Comparison of ENCODE assay signal across 10 cellular contexts in the genomic region with DNA sequence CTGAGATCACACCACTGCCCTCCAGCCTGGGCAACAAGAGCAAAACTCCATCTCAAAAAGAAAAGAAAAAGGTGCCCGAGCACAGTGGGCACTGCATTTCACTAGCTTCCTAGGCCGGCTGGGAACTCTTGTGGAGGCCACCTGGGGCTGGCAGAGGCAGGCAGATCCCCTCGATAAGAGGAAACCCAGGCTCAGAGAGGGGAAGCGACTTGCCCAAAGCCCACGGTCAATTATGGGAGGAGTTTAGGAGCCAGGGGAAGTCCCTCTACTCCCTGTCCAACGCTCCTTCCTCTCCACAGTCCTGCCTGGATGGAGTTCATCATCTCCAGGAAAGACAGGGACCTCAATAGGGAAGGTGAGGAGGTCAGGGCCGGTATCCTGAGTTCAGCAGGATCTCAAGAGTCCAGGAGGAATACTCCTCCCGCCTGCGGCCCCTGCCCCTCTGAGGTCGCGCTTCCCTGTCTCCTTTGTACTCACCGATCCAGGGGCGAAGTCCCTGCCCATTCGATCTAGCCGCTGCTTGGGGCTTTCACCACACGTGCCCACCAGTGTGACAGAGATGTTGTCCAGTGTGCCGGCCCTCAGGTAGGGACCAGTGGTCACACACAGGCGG. TPM values are rescaled to one million over a fixed set of nuclear protein-coding genes. Genes with fewer than 3 reads are reported as not detected.
A peak's percentile ranks its signal among the peaks of the same experiment; 100 is the strongest.
DNase-seq lines count a peak whose midpoint lies in the region; ATAC-seq, FAIRE-seq and TF ChIP-seq lines count a peak whose summit lies in the region.
"Had no signal": no experiment of that assay in that cellular context is flagged by ENCODE, and none has a peak within 500 bp of the region (broad histone marks: within the 10 kb centered on the region; RNA-seq: fewer than 3 reads in every experiment).

No MANE protein-coding gene starts in this region.

- H3K4me1 Mint-ChIP-seq in activated T-cell treated with anti-CD3 and anti-CD28 coated beads, Interleukin-2, amount 50 U/mL, for 72 hours (ENCODE audit: low read depth) = peaks cover 35% of the 10 kb centered on the region
- H3K4me1 Mint-ChIP-seq in activated T-helper 17 cell treated with anti-CD3 and anti-CD28 coated beads, Interleukin-2, amount 50 U/mL, for 72 hours = peaks cover 33% of the 10 kb centered on the region

- H3K4me3 Mint-ChIP-seq in activated T-cell treated with anti-CD3 and anti-CD28 coated beads, Interleukin-2, amount 50 U/mL, for 72 hours = peak overlapping the region; percentile 83 to 88
- peak overlapping the region; percentile 95 for H3K4me3 Mint-ChIP-seq in activated T-helper 17 cell treated with anti-CD3 and anti-CD28 coated beads, Interleukin-2, amount 50 U/mL, for 72 hours

- no peak for DNase-seq in activated T-cell treated with anti-CD3 and anti-CD28 coated beads, Interleukin-2, amount 50 U/mL, for 72 hours
- no peak for DNase-seq in activated T-cell treated with anti-CD3 and anti-CD28 coated beads, Interleukin-2, amount 50 U/mL, for 1 hour
- DNase-seq in keratinocyte (ENCODE audit: low read depth, low spot score) = no peak
- DNase-seq in tibial artery = no peak
- no peak for DNase-seq in effector CD8-positive, alpha-beta T cell (lab: John Stamatoyannopoulos, UW)
- no peak for DNase-seq in kidney

- H3K27ac Mint-ChIP-seq in activated T-cell treated with anti-CD3 and anti-CD28 coated beads, Interleukin-2, amount 50 U/mL, for 72 hours = no peak overlapping the region
- H3K27ac Mint-ChIP-seq in activated T-helper 17 cell treated with anti-CD3 and anti-CD28 coated beads, Interleukin-2, amount 50 U/mL, for 72 hours = peak overlapping the region; percentile 100

- intact Hi-C loops in tibial artery (cut with DNase I; ENCODE audit: low total_unique reads) = loop anchor here (10.0 kb wide), 1 partner anchor 187 kb away; no protein-coding TSS in a partner anchor
- intact Hi-C loops in kidney (cut with DNase I) = no loop called here

- peaks cover 2% of the 10 kb centered on the region for H4K20me1 ChIP-seq in keratinocyte (ENCODE audit: control insufficient read depth, extremely low read depth, insufficient read depth, low read length)

- H3K36me3 ChIP-seq in keratinocyte (ENCODE audit: control insufficient read depth in 2 of 2, extremely low read depth in 1 of 2, insufficient read depth in 2 of 2, low read length in 2 of 2) (no peaks in the 10 kb centered on the region), tibial artery (no peaks in the 10 kb centered on the region), kidney (ENCODE audit: control insufficient read depth in 1 of 2, insufficient read depth in 2 of 2, low read length in 2 of 2) (no peaks in the 10 kb centered on the region)

- no peaks in the 10 kb centered on the region for H3K79me2 ChIP-seq in keratinocyte (ENCODE audit: control insufficient read depth, insufficient read depth, low read length)

- H3K9ac ChIP-seq in keratinocyte (ENCODE audit: control insufficient read depth, extremely low read depth, insufficient read depth, low read length) (peak overlapping the region; percentile 96), kidney (ENCODE audit: low read length in 2 of 2) (no peak overlapping the region)

- TF ChIP-seq POLR2A in GM18505 (IDR thresholded peaks at IDR 0.05; ENCODE audit: borderline replicate concordance, extremely low read depth, insufficient read depth, insufficient read length) = no peak

- H3K27me3 ChIP-seq in keratinocyte (ENCODE audit: control insufficient read depth, extremely low read depth, insufficient read depth, low read length) = no peaks in the 10 kb centered on the region
- peaks cover 0 to 50% of the 10 kb centered on the region in 2 donors for H3K27me3 ChIP-seq in tibial artery

- H3K4me3 ChIP-seq in keratinocyte (ENCODE audit: control insufficient read depth in 2 of 3, extremely low read depth in 1 of 3, insufficient read depth in 2 of 3, low read depth in 1 of 3, low read length in 3 of 3) (peak overlapping the region; percentile 39 to 84 (median 76)), tibial artery (peak overlapping the region; percentile 51 to 70), kidney (ENCODE audit: low read length in 2 of 2) (peak overlapping the region in 1 of 2 donors; percentile 74)

- no peak for ATAC-seq in activated T-cell treated with anti-CD3 and anti-CD28 coated beads, Interleukin-2, amount 50 U/mL, for 72 hours (replicated peaks in 1 of 2)
- ATAC-seq in activated T-helper 17 cell treated with anti-CD3 and anti-CD28 coated beads, Interleukin-2, amount 50 U/mL, for 72 hours (replicated peaks) = no peak
- ATAC-seq in GM18505 (IDR thresholded peaks at IDR 0.05; ENCODE audit: unreplicated experiment) = no peak

- no peaks in the 10 kb centered on the region for H3K9me3 Mint-ChIP-seq in activated T-cell treated with anti-CD3 and anti-CD28 coated beads, Interleukin-2, amount 50 U/mL, for 72 hours
- no peaks in the 10 kb centered on the region for H3K9me3 Mint-ChIP-seq in activated T-helper 17 cell treated with anti-CD3 and anti-CD28 coated beads, Interleukin-2, amount 50 U/mL, for 72 hours

- dilution Hi-C loops in keratinocyte (cut with MboI; ENCODE audit: extremely low pct_ligation_motif_present, low sequenced_read_pairs) = no loop called here

- H3K9me3 ChIP-seq in keratinocyte (ENCODE audit: control insufficient read depth, low read depth, low read length) (no peaks in the 10 kb centered on the region), tibial artery (no peaks in the 10 kb centered on the region), kidney (ENCODE audit: control insufficient read depth in 1 of 2, low read length in 2 of 2) (no peaks in the 10 kb centered on the region)

- H3K27ac ChIP-seq in keratinocyte (ENCODE audit: control insufficient read depth, insufficient read depth, low read length) (peak overlapping the region; percentile 99), tibial artery (no peak overlapping the region), kidney (ENCODE audit: low read depth in 2 of 2, low read length in 2 of 2) (no peak overlapping the region)

- FAIRE-seq in keratinocyte (lab: Jason Lieb, UNC) (peak; percentile 59), kidney (lab: Jason Lieb, UNC) (no peak)
- FAIRE-seq: frontal cortex had no signal

- H3K9me1 ChIP-seq in keratinocyte (ENCODE audit: control insufficient read depth, extremely low read depth, insufficient read depth, low read length) = no peaks in the 10 kb centered on the region

- H3K4me1 ChIP-seq in keratinocyte (ENCODE audit: control insufficient read depth, extremely low read depth, insufficient read depth, low read length) (peaks cover 21% of the 10 kb centered on the region), tibial artery (peaks cover 0 to 44% (median 39%) of the 10 kb centered on the region in 4 donors), kidney (ENCODE audit: control insufficient read depth in 1 of 2, insufficient read depth in 1 of 2, low read depth in 1 of 2, low read length in 2 of 2) (peaks cover 13 to 21% of the 10 kb centered on the region in 2 donors)

- H3K36me3 Mint-ChIP-seq in activated T-cell treated with anti-CD3 and anti-CD28 coated beads, Interleukin-2, amount 50 U/mL, for 72 hours (ENCODE audit: insufficient read depth in 2 of 2) = peaks cover 0 to 7% of the 10 kb centered on the region in 2 donors
- peaks cover 30% of the 10 kb centered on the region for H3K36me3 Mint-ChIP-seq in activated T-helper 17 cell treated with anti-CD3 and anti-CD28 coated beads, Interleukin-2, amount 50 U/mL, for 72 hours (ENCODE audit: low read depth)

- TF ChIP-seq CTCF in keratinocyte (optimal IDR thresholded peaks at IDR 0.05 in 1 of 3, IDR thresholded peaks at IDR 0.05 in 1 of 3, conservative IDR thresholded peaks at IDR 0.05 in 1 of 3; ENCODE audit: extremely low read depth in 1 of 3, insufficient read depth in 2 of 3, low read length in 3 of 3) (no peak), tibial artery (IDR thresholded peaks at IDR 0.05) (no peak), kidney (IDR thresholded peaks at IDR 0.05; ENCODE audit: borderline replicate concordance, extremely low read depth, insufficient read depth) (no peak)

- peaks cover 56% of the 10 kb centered on the region for H3K27me3 Mint-ChIP-seq in activated T-cell treated with anti-CD3 and anti-CD28 coated beads, Interleukin-2, amount 50 U/mL, for 72 hours (ENCODE audit: low read depth)
- H3K27me3 Mint-ChIP-seq in activated T-helper 17 cell treated with anti-CD3 and anti-CD28 coated beads, Interleukin-2, amount 50 U/mL, for 72 hours = peaks cover 29% of the 10 kb centered on the region

- peak overlapping the region; percentile 98 for H3K4me2 ChIP-seq in keratinocyte (ENCODE audit: control insufficient read depth, extremely low read depth, insufficient read depth, low read depth, low read length)

- H2AFZ ChIP-seq in keratinocyte (ENCODE audit: control insufficient read depth, low read length) = peak overlapping the region; percentile 90

RNA-seq across cellular contexts. Expression of a gene that starts 0.8 kb away (rescaled TPM):
- not detected for total RNA-seq in activated T-cell treated with anti-CD3 and anti-CD28 coated beads, Interleukin-2, amount 50 U/mL, for 72 hours
- 1 to 10 TPM in 1 of 2 donors, under 1 TPM in 1; 0.13 to 1.3 TPM for total RNA-seq in activated T-helper 17 cell treated with anti-CD3 and anti-CD28 coated beads, Interleukin-2, amount 50 U/mL, for 72 hours
- polyA plus RNA-seq in keratinocyte = 2.0 to 4.6 TPM (median 2.7 TPM) in 3 replicates
- 19.2 TPM for polyA plus RNA-seq in keratinocyte (2011; ENCODE audit: low read depth)
- polyA plus RNA-seq in keratinocyte (2011; cell fraction: cytosol; rRNA removed) = 2.9 and 3.2 TPM in 2 replicates
- polyA plus RNA-seq in keratinocyte (2011; cell fraction: nucleus; rRNA removed) = 7.7 and 9.8 TPM in 2 replicates
- polyA plus RNA-seq in keratinocyte (2012; ENCODE audit: low replicate concordance) = 4.2 and 50.4 TPM in 2 replicates
- polyA minus RNA-seq in keratinocyte = 2.1 to 5.5 TPM (median 2.3 TPM) in 3 replicates
- 1.2 TPM for polyA minus RNA-seq in keratinocyte (2011; cell fraction: cytosol; rRNA and poly(A)+ RNA removed)
- polyA minus RNA-seq in keratinocyte (2011; cell fraction: nucleus; rRNA and poly(A)+ RNA removed) = 2.6 and 2.9 TPM in 2 replicates
- total RNA-seq in kidney = not detected
- polyA plus RNA-seq in kidney (ENCODE audit: insufficient read depth, low read depth, low replicate concordance) = not detected

RNA-seq across cellular contexts. Expression of a gene that starts 6.4 kb away (rescaled TPM):
- total RNA-seq in activated T-cell treated with anti-CD3 and anti-CD28 coated beads, Interleukin-2, amount 50 U/mL, for 72 hours = 1 to 10 TPM; 1.5 to 4.3 TPM
- total RNA-seq in activated T-helper 17 cell treated with anti-CD3 and anti-CD28 coated beads, Interleukin-2, amount 50 U/mL, for 72 hours = 10 to 100 TPM in 1 of 2 donors, 1 to 10 TPM in 1; 2.9 to 10.0 TPM
- polyA plus RNA-seq in keratinocyte = 0.05 to 0.33 TPM (median 0.16 TPM) in 3 replicates
- 0.60 TPM for polyA plus RNA-seq in keratinocyte (2011; ENCODE audit: low read depth)
- polyA plus RNA-seq in keratinocyte (2011; cell fraction: cytosol; rRNA removed) = 0.97 TPM in 1 of 2 replicates, not detected in the other
- polyA plus RNA-seq in keratinocyte (2011; cell fraction: nucleus; rRNA removed) = 0.42 and 1.5 TPM in 2 replicates
- polyA plus RNA-seq in keratinocyte (2012; ENCODE audit: low replicate concordance) = 0.81 and 1.1 TPM in 2 replicates
- polyA minus RNA-seq in keratinocyte = not detected in 3 replicates
- 4.2 TPM for polyA minus RNA-seq in keratinocyte (2011; cell fraction: cytosol; rRNA and poly(A)+ RNA removed)
- polyA minus RNA-seq in keratinocyte (2011; cell fraction: nucleus; rRNA and poly(A)+ RNA removed) = 1.1 TPM in 1 of 2 replicates, not detected in the other
- total RNA-seq in kidney = 0.25 TPM
- not detected for polyA plus RNA-seq in kidney (ENCODE audit: insufficient read depth, low read depth, low replicate concordance)
- total RNA-seq: ureter had no signal

RNA-seq across cellular contexts. Expression of a gene that starts 30.0 kb away (rescaled TPM):
- total RNA-seq in activated T-cell treated with anti-CD3 and anti-CD28 coated beads, Interleukin-2, amount 50 U/mL, for 72 hours = 1 to 10 TPM; 1.3 to 4.1 TPM
- 1 to 10 TPM; 1.1 to 6.2 TPM for total RNA-seq in activated T-helper 17 cell treated with anti-CD3 and anti-CD28 coated beads, Interleukin-2, amount 50 U/mL, for 72 hours
- polyA plus RNA-seq in keratinocyte (0.43 to 0.75 TPM (median 0.47 TPM) in 3 replicates), kidney (ENCODE audit: insufficient read depth, low read depth, low replicate concordance) (not detected)
- 98.5 TPM for polyA plus RNA-seq in keratinocyte (2011; ENCODE audit: low read depth)
- 0.41 and 0.44 TPM in 2 replicates for polyA plus RNA-seq in keratinocyte (2011; cell fraction: cytosol; rRNA removed)
- 1.9 and 2.0 TPM in 2 replicates for polyA plus RNA-seq in keratinocyte (2011; cell fraction: nucleus; rRNA removed)
- polyA plus RNA-seq in keratinocyte (2012; ENCODE audit: low replicate concordance) = 0.85 and 126 TPM in 2 replicates
- 0.20 to 2.1 TPM (median 1.4 TPM) in 3 replicates for polyA minus RNA-seq in keratinocyte
- polyA minus RNA-seq in keratinocyte (2011; cell fraction: cytosol; rRNA and poly(A)+ RNA removed) = not detected
- 1.5 and 1.7 TPM in 2 replicates for polyA minus RNA-seq in keratinocyte (2011; cell fraction: nucleus; rRNA and poly(A)+ RNA removed)
- not detected for total RNA-seq in kidney
- total RNA-seq: frontal cortex had no signal

RNA-seq across cellular contexts. Expression of a gene that starts 34.7 kb away (rescaled TPM):
- 10 to 100 TPM; 58.2 to 78.5 TPM for total RNA-seq in activated T-cell treated with anti-CD3 and anti-CD28 coated beads, Interleukin-2, amount 50 U/mL, for 72 hours
- total RNA-seq in activated T-helper 17 cell treated with anti-CD3 and anti-CD28 coated beads, Interleukin-2, amount 50 U/mL, for 72 hours = 100 to 1,000 TPM in 1 of 2 donors, 10 to 100 TPM in 1; 52.0 to 269 TPM
- polyA plus RNA-seq in keratinocyte (14.4 to 15.2 TPM (median 15.1 TPM) in 3 replicates), kidney (ENCODE audit: insufficient read depth, low read depth, low replicate concordance) (25.2 TPM)
- 112 TPM for polyA plus RNA-seq in keratinocyte (2011; ENCODE audit: low read depth)
- polyA plus RNA-seq in keratinocyte (2011; cell fraction: cytosol; rRNA removed) = 6.8 and 12.7 TPM in 2 replicates
- polyA plus RNA-seq in keratinocyte (2011; cell fraction: nucleus; rRNA removed) = 50.1 and 90.1 TPM in 2 replicates
- 24.3 and 51.6 TPM in 2 replicates for polyA plus RNA-seq in keratinocyte (2012; ENCODE audit: low replicate concordance)
- 29.9 to 138 TPM (median 46.3 TPM) in 3 replicates for polyA minus RNA-seq in keratinocyte
- 38.8 TPM for polyA minus RNA-seq in keratinocyte (2011; cell fraction: cytosol; rRNA and poly(A)+ RNA removed)
- 61.0 and 101 TPM in 2 replicates for polyA minus RNA-seq in keratinocyte (2011; cell fraction: nucleus; rRNA and poly(A)+ RNA removed)
- total RNA-seq in kidney = 161 TPM

RNA-seq across cellular contexts. Expression of a gene that starts 45.3 kb away (rescaled TPM):
- total RNA-seq in activated T-cell treated with anti-CD3 and anti-CD28 coated beads, Interleukin-2, amount 50 U/mL, for 72 hours = 10 to 100 TPM; 71.3 to 73.6 TPM
- total RNA-seq in activated T-helper 17 cell treated with anti-CD3 and anti-CD28 coated beads, Interleukin-2, amount 50 U/mL, for 72 hours = 10 to 100 TPM; 41.7 to 66.2 TPM
- 8.1 to 10.4 TPM (median 9.8 TPM) in 3 replicates for polyA plus RNA-seq in keratinocyte
- 4.8 TPM for polyA plus RNA-seq in keratinocyte (2011; ENCODE audit: low read depth)
- 18.2 and 18.5 TPM in 2 replicates for polyA plus RNA-seq in keratinocyte (2011; cell fraction: cytosol; rRNA removed)
- 25.2 and 27.5 TPM in 2 replicates for polyA plus RNA-seq in keratinocyte (2011; cell fraction: nucleus; rRNA removed)
- polyA plus RNA-seq in keratinocyte (2012; ENCODE audit: low replicate concordance) = 17.1 and 41.4 TPM in 2 replicates
- polyA minus RNA-seq in keratinocyte = 4.3 to 11.4 TPM (median 5.8 TPM) in 3 replicates
- 3.6 TPM for polyA minus RNA-seq in keratinocyte (2011; cell fraction: cytosol; rRNA and poly(A)+ RNA removed)
- polyA minus RNA-seq in keratinocyte (2011; cell fraction: nucleus; rRNA and poly(A)+ RNA removed) = 3.1 and 5.4 TPM in 2 replicates
- 107 TPM for total RNA-seq in kidney
- polyA plus RNA-seq in kidney (ENCODE audit: insufficient read depth, low read depth, low replicate concordance) = 124 TPM
